In genomic region chr4:124435276-124435675, GRCh38 we compare ENCODE assay signal across 23 cellular contexts.
"Had no signal": no experiment of that assay in that cellular context is flagged by ENCODE, and none has a peak within 500 bp of the region (broad histone marks: within the 10 kb centered on the region; RNA-seq: fewer than 3 reads in every experiment).

No MANE protein-coding gene starts in this region.

- DNase-seq: dorsolateral prefrontal cortex; effector CD4-positive, alpha-beta T cell; foreskin melanocyte; glutamatergic neuron; hippocampal formation; left ventricle myocardium superior; lower lobe of right lung; naive thymus-derived CD8-positive, alpha-beta T cell; nephron progenitor cell; nucleus accumbens; sigmoid colon; spleen; stimulated activated naive B cell treated with anti-CD40 and anti-IgM and Interleukin-4, amounts not matched to agents 10 μg/mL and 1 μg/mL and 100 μg/mL, for 72 hours; transverse colon; upper lobe of right lung; uterus had no signal

- H3K27ac Mint-ChIP-seq: naive thymus-derived CD8-positive, alpha-beta T cell; nephron progenitor cell; stimulated activated naive B cell treated with anti-CD40 and anti-IgM and Interleukin-4, amounts not matched to agents 10 μg/mL and 1 μg/mL and 100 μg/mL, for 72 hours; stimulated activated naive CD8-positive, alpha-beta T cell treated with anti-CD3 and anti-CD28 coated beads, Interleukin-15, Interleukin-2, amounts not matched to agents 100 ng/mL and 50 ng/mL, for 24 hours had no signal

- H3K36me3 ChIP-seq: heart right ventricle, lower lobe of right lung, prostate gland, right atrium auricular region, sigmoid colon, spleen, thoracic aorta, transverse colon, upper lobe of right lung, uterus had no signal

- H3K9me3 Mint-ChIP-seq: nephron progenitor cell; stimulated activated naive CD8-positive, alpha-beta T cell treated with anti-CD3 and anti-CD28 coated beads, Interleukin-15, Interleukin-2, amounts not matched to agents 100 ng/mL and 50 ng/mL, for 24 hours had no signal

- H3K4me1 Mint-ChIP-seq: naive thymus-derived CD8-positive, alpha-beta T cell had no signal

- H3K27me3 ChIP-seq: dorsolateral prefrontal cortex, heart right ventricle, right atrium auricular region, sigmoid colon, spleen, transverse colon, upper lobe of right lung, uterus had no signal

- H3K4me3 Mint-ChIP-seq: naive thymus-derived CD8-positive, alpha-beta T cell; nephron progenitor cell; stimulated activated naive B cell treated with anti-CD40 and anti-IgM and Interleukin-4, amounts not matched to agents 10 μg/mL and 1 μg/mL and 100 μg/mL, for 72 hours; stimulated activated naive CD8-positive, alpha-beta T cell treated with anti-CD3 and anti-CD28 coated beads, Interleukin-15, Interleukin-2, amounts not matched to agents 100 ng/mL and 50 ng/mL, for 24 hours had no signal

- H3K36me3 Mint-ChIP-seq: naive thymus-derived CD8-positive, alpha-beta T cell; stimulated activated naive B cell treated with anti-CD40 and anti-IgM and Interleukin-4, amounts not matched to agents 10 μg/mL and 1 μg/mL and 100 μg/mL, for 72 hours had no signal

- H3K27me3 Mint-ChIP-seq: stimulated activated naive B cell treated with anti-CD40 and anti-IgM and Interleukin-4, amounts not matched to agents 10 μg/mL and 1 μg/mL and 100 μg/mL, for 72 hours; stimulated activated naive CD8-positive, alpha-beta T cell treated with anti-CD3 and anti-CD28 coated beads, Interleukin-15, Interleukin-2, amounts not matched to agents 100 ng/mL and 50 ng/mL, for 24 hours had no signal

- H3K4me3 ChIP-seq: dorsolateral prefrontal cortex, heart right ventricle, lower lobe of right lung, prostate gland, right atrium auricular region, sigmoid colon, skin epidermis, spleen, thoracic aorta, transverse colon, upper lobe of right lung, uterus had no signal

- H3K27ac ChIP-seq: dorsolateral prefrontal cortex, epithelial cell of prostate, heart right ventricle, lower lobe of right lung, prostate gland, right atrium auricular region, sigmoid colon, spleen, thoracic aorta, transverse colon, upper lobe of right lung, uterus had no signal

- H3K9me3 ChIP-seq: lower lobe of right lung, prostate gland, right atrium auricular region, sigmoid colon, spleen, thoracic aorta, transverse colon, upper lobe of right lung, uterus had no signal

- H3K4me1 ChIP-seq: prostate gland, right atrium auricular region, spleen, upper lobe of right lung, uterus had no signal
